Comparison of ENCODE assay signal across 14 cellular contexts in genomic region chr3:178676942-178677606, GRCh38.
DNase-seq lines count a peak whose midpoint lies in the region; ATAC-seq and TF ChIP-seq lines count a peak whose summit lies in the region.
"Had no signal": no experiment of that assay in that cellular context is flagged by ENCODE, and none has a peak within 500 bp of the region (broad histone marks: within the 10 kb centered on the region; RNA-seq: fewer than 3 reads in every experiment).

No MANE protein-coding gene starts in this region.

- peaks cover 2 to 8% (median 5%) of the 10 kb centered on the region in 7 donors for H3K9me3 Mint-ChIP-seq in CD14-positive monocyte

- H3K27ac Mint-ChIP-seq in CD14-positive monocyte: peak overlapping the region in 1 of 7 donors; percentile 23
- H3K27ac Mint-ChIP-seq: natural killer cell had no signal

- ATAC-seq in GM18498 (IDR thresholded peaks at IDR 0.05; ENCODE audit: unreplicated experiment) (peak; percentile 79), GM19438 (IDR thresholded peaks at IDR 0.05; ENCODE audit: low read depth, unreplicated experiment) (peak; percentile 92), HG02852 (IDR thresholded peaks at IDR 0.05; ENCODE audit: unreplicated experiment) (peak; percentile 77)
- ATAC-seq: natural killer cell had no signal

- TF ChIP-seq CTCF in CD14-positive monocyte (IDR thresholded peaks at IDR 0.05): no peak

- H3K4me1 Mint-ChIP-seq in CD14-positive monocyte: no peaks in the 10 kb centered on the region
- H3K4me1 Mint-ChIP-seq: natural killer cell had no signal

- peak; percentile 54 for DNase-seq in MV-4-11 (lab: John Stamatoyannopoulos, UW)
- DNase-seq in HT-29 (ENCODE audit: low spot score): no peak
- no peak for DNase-seq in CD14-positive monocyte (ENCODE audit: low spot score)
- DNase-seq in activated CD8-positive, alpha-beta memory T cell treated with anti-CD3 and anti-CD28 coated beads, Interleukin-2, amount 50 U/mL, for 48 hours: no peak
- no peak for DNase-seq in NCI-H748 (lab: John Stamatoyannopoulos, UW; ENCODE audit: unreplicated experiment)
- DNase-seq: activated CD4-positive, alpha-beta T cell treated with anti-CD3 and anti-CD28 coated beads for 48 hours; activated naive CD4-positive, alpha-beta T cell treated with Interleukin-2 at 50 U/mL for 16 hours; BE2C; natural killer cell; NCI-H526 treated with DMSO at 0.1 percent for 48 hours; stimulated activated CD8-positive, alpha-beta memory T cell treated with anti-CD3 and anti-CD28 coated beads, Interleukin-4, amount 100 ng/mL, for 48 hours had no signal

- no peaks in the 10 kb centered on the region for H3K27me3 Mint-ChIP-seq in CD14-positive monocyte (ENCODE audit: low read depth in 3 of 3)

- no peaks in the 10 kb centered on the region for H3K36me3 Mint-ChIP-seq in CD14-positive monocyte
- H3K36me3 Mint-ChIP-seq: natural killer cell had no signal

- intact Hi-C loops in CD14-positive monocyte (cut with micrococcal nuclease): no loop called here

- no peak overlapping the region for H3K4me3 Mint-ChIP-seq in CD14-positive monocyte
- H3K4me3 Mint-ChIP-seq: natural killer cell had no signal
